ENCODE assay signal across 1 cellular context in genomic region chr15:60215225-60215963, GRCh38.
TF ChIP-seq lines count a peak whose summit lies in the region.

No MANE protein-coding gene starts in this region.

TF ChIP-seq in HCT116, 20 proteins besides CTCF, POLR2A, EP300 and RAD21:
- TF ChIP-seq EZH2phosphoT487 (IDR thresholded peaks at IDR 0.05; ENCODE audit: borderline replicate concordance) (no peak), JUND (IDR thresholded peaks at IDR 0.05) (no peak), POLR2AphosphoS5 (IDR thresholded peaks at IDR 0.05; ENCODE audit: low read depth, low read length) (no peak)
- TF ChIP-seq, protein P1, sequence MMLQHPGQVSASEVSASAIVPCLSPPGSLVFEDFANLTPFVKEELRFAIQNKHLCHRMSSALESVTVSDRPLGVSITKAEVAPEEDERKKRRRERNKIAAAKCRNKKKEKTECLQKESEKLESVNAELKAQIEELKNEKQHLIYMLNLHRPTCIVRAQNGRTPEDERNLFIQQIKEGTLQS (IDR thresholded peaks at IDR 0.05), result no peak
